ENCODE assay signal across 14 cellular contexts in the genomic region with DNA sequence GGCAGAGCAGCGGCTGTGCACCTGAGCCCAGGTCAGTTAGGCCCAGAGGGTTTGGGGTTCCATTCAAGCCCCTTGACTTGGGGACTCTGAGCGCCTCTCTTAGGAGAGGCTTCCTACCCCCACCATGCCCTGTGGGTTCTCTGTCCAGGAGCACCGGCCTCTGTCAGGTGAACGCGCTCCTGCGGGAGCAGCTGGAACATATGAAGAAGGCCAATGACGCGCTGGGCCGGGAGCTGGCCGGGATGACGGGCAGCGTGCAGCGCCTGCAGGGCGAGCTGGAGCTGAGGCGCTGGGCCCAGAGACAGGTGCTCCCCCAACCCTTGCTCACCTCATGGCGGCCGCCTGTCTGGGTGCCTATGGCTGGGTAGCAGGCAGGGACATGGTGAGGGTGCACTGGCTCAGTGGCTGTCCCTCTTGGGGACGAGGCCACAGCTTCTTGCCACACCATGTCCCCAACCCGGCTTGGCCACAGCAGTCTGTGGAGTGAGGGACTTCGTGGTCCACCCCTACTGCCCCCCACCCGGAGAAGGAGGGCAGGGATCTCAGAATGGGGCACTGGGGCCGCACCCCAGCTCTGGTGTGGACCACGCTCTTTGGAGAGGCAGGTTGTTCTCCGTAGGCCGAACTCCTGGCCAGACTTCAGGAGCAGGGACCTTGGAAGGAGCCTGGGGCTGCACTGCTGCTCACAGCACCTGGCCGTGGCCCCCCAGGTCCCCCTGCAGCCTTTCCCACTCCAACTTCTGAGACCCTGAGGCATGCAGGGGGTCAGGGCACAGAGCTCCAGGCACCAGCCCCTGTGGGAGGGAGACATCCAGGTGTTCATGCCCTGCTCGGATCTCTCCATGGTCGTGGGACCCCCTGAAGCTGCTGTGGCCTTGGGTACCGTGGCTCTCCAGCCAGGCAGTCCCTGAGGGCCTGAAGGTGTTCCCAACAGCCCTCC. TPM values are rescaled to one million over a fixed set of nuclear protein-coding genes. Genes with fewer than 3 reads are reported as not detected.
DNase-seq lines count a peak whose midpoint lies in the region; ATAC-seq, FAIRE-seq and TF ChIP-seq lines count a peak whose summit lies in the region.
"Had no signal": no experiment of that assay in that cellular context is flagged by ENCODE, and none has a peak within 500 bp of the region (broad histone marks: within the 10 kb centered on the region; RNA-seq: fewer than 3 reads in every experiment).

No MANE protein-coding gene starts in this region.

- CTCF ChIA-PET in GM12878 (lab: Yijun Ruan, JAX): no interaction called here

- TF ChIP-seq CTCF in GM12878 (IDR thresholded peaks at IDR 0.05 in 2 of 3, conservative IDR thresholded peaks at IDR 0.05 in 1 of 3; ENCODE audit: control insufficient read depth in 2 of 3, extremely low read depth in 1 of 3, insufficient read depth in 1 of 3, low read depth in 3 of 3, low read length in 3 of 3) (no peak), tibial nerve (IDR thresholded peaks at IDR 0.05) (no peak)

- no peak for TF ChIP-seq EP300 in GM12878 (IDR thresholded peaks at IDR 0.05; ENCODE audit: borderline replicate concordance in 1 of 2, control insufficient read depth in 1 of 2, low read depth in 2 of 2, low read length in 2 of 2)
- TF ChIP-seq EP300 in tibial nerve (IDR thresholded peaks at IDR 0.05): no peak

- no peak for FAIRE-seq in GM12878 (lab: Jason Lieb, UNC)

- H3K4me3 Mint-ChIP-seq in activated T-cell treated with anti-CD3 and anti-CD28 coated beads, Interleukin-2, amount 50 U/mL, for 72 hours: no peak overlapping the region
- H3K4me3 Mint-ChIP-seq: stimulated activated naive B cell treated with anti-CD40 and anti-IgM and Interleukin-4, amounts not matched to agents 10 μg/mL and 1 μg/mL and 100 μg/mL, for 72 hours had no signal

- TF ChIP-seq POLR2A in GM12878 (IDR thresholded peaks at IDR 0.05; ENCODE audit: low read depth, low read length): no peak
- TF ChIP-seq POLR2A in tibial nerve (IDR thresholded peaks at IDR 0.05): no peak

- no peak overlapping the region for H2AFZ ChIP-seq in GM12878 (ENCODE audit: control insufficient read depth, low read depth, low read length)
- H2AFZ ChIP-seq: GM23248 had no signal

- H3K27me3 Mint-ChIP-seq in activated T-cell treated with anti-CD3 and anti-CD28 coated beads, Interleukin-2, amount 50 U/mL, for 72 hours (ENCODE audit: low read depth): no peaks in the 10 kb centered on the region

- in situ Hi-C loops in GM12878 (cut with MboI): no loop called here

- H3K27ac Mint-ChIP-seq in activated T-cell treated with anti-CD3 and anti-CD28 coated beads, Interleukin-2, amount 50 U/mL, for 72 hours: no peak overlapping the region
- H3K27ac Mint-ChIP-seq: stimulated activated naive B cell treated with anti-CD40 and anti-IgM and Interleukin-4, amounts not matched to agents 10 μg/mL and 1 μg/mL and 100 μg/mL, for 72 hours had no signal

- no peaks in the 10 kb centered on the region for H3K79me2 ChIP-seq in GM12878 (ENCODE audit: control insufficient read depth, insufficient read depth, low read length)

- H3K36me3 ChIP-seq in GM12878 (ENCODE audit: control insufficient read depth in 2 of 2, insufficient read depth in 2 of 2, low read length in 1 of 2) (no peaks in the 10 kb centered on the region), tibial nerve (no peaks in the 10 kb centered on the region)
- H3K36me3 ChIP-seq: ascending aorta had no signal

- TF ChIP-seq RAD21 in GM12878 (IDR thresholded peaks at IDR 0.05; ENCODE audit: insufficient read depth, low read depth, low read length): no peak

- H3K9ac ChIP-seq in GM12878 (ENCODE audit: control insufficient read depth, insufficient read depth, low read length): no peak overlapping the region
- H3K9ac ChIP-seq: GM23248 had no signal

- intact Hi-C loops in GM12878 (cut with micrococcal nuclease; ENCODE audit: unreplicated experiment): no loop called here

- no peaks in the 10 kb centered on the region for H3K9me3 Mint-ChIP-seq in activated T-cell treated with anti-CD3 and anti-CD28 coated beads, Interleukin-2, amount 50 U/mL, for 72 hours
- H3K9me3 Mint-ChIP-seq: stimulated activated naive B cell treated with anti-CD40 and anti-IgM and Interleukin-4, amounts not matched to agents 10 μg/mL and 1 μg/mL and 100 μg/mL, for 72 hours had no signal

- BruUV-seq in GM12878 (replicated peaks; lab: Mats Ljungman, UMichigan): no TSS peak

- peaks cover 0 to 2% of the 10 kb centered on the region in 2 experiments; a peak in 2 of 4 replicates for H3K27me3 ChIP-seq in GM12878 (replicated peaks in 1 of 2; ENCODE audit: control insufficient read depth in 2 of 2, insufficient read depth in 2 of 2, low read length in 1 of 2)
- no peaks in the 10 kb centered on the region for H3K27me3 ChIP-seq in tibial nerve
- H3K27me3 ChIP-seq: ascending aorta had no signal

- POLR2A ChIA-PET in GM12878 (lab: Charles Lee): no interaction called here

- RAD21 ChIA-PET in GM12878 (lab: Charles Lee; ENCODE audit: unreplicated experiment): no interaction called here

- no peaks in the 10 kb centered on the region for H3K4me1 Mint-ChIP-seq in activated T-cell treated with anti-CD3 and anti-CD28 coated beads, Interleukin-2, amount 50 U/mL, for 72 hours (ENCODE audit: low read depth)
- H3K4me1 Mint-ChIP-seq: stimulated activated naive B cell treated with anti-CD40 and anti-IgM and Interleukin-4, amounts not matched to agents 10 μg/mL and 1 μg/mL and 100 μg/mL, for 72 hours had no signal

- ATAC-seq in activated T-cell treated with anti-CD3 and anti-CD28 coated beads, Interleukin-2, amount 50 U/mL, for 72 hours (replicated peaks in 1 of 2): no peak
- ATAC-seq in GM12878 (peak; percentile 20; the same call in 2 of the 3 replicates), HG03196 (IDR thresholded peaks at IDR 0.05; ENCODE audit: unreplicated experiment) (no peak), GM18861 (IDR thresholded peaks at IDR 0.05; ENCODE audit: unreplicated experiment) (no peak)

- H3K4me3 ChIP-seq in GM12878 (no peak overlapping the region), tibial nerve (no peak overlapping the region)
- H3K4me3 ChIP-seq: GM23248 had no signal

- H3K27ac ChIP-seq in GM12878 (ENCODE audit: control insufficient read depth, insufficient read depth) (no peak overlapping the region), tibial nerve (no peak overlapping the region)
- H3K27ac ChIP-seq: ascending aorta, GM23248 had no signal

- no peaks in the 10 kb centered on the region for H3K36me3 Mint-ChIP-seq in activated T-cell treated with anti-CD3 and anti-CD28 coated beads, Interleukin-2, amount 50 U/mL, for 72 hours (ENCODE audit: insufficient read depth in 2 of 2)
- H3K36me3 Mint-ChIP-seq: stimulated activated naive B cell treated with anti-CD40 and anti-IgM and Interleukin-4, amounts not matched to agents 10 μg/mL and 1 μg/mL and 100 μg/mL, for 72 hours had no signal

- DNase-seq in activated T-cell treated with anti-CD3 and anti-CD28 coated beads, Interleukin-2, amount 50 U/mL, for 1 hour: peak; percentile 15
- DNase-seq in activated T-cell treated with anti-CD3 and anti-CD28 coated beads, Interleukin-2, amount 50 U/mL, for 72 hours: no peak
- DNase-seq in GM12878 (ENCODE audit: low read depth, low spot score) (no peak), mesenteric fat pad (ENCODE audit: low spot score) (peak; percentile 86), tibial nerve (ENCODE audit: low spot score in 2 of 2) (peak; percentile 3 to 8), NCI-H2227 treated with DMSO at 0.1 percent for 48 hours (lab: John Stamatoyannopoulos, UW) (no peak)
- DNase-seq: GDM1; NCI-H226; SHP77 treated with DMSO at 0.1 percent for 48 hours; stimulated activated naive B cell treated with anti-CD40 and anti-IgM and Interleukin-4, amounts not matched to agents 10 μg/mL and 1 μg/mL and 100 μg/mL, for 72 hours had no signal

- WGBS in GM12878 (ENCODE audit: insufficient coverage, insufficient replicate concordance, low lambda C conversion rate, missing lambda C conversion rate): 70% methylated on average over 29 of the region's 29 CpGs
- 88 to 91% methylated on average over 19 to 28 of the region's 29 CpGs for whole genome bisulfite sequencing in tibial nerve, 2 donors

- H3K9me3 ChIP-seq in GM12878 (replicated peaks; ENCODE audit: control insufficient read depth, insufficient read depth, low read length) (no peaks in the 10 kb centered on the region; the same call in 2 of the 3 replicates), tibial nerve (peaks cover 0 to 23% (median 1%) of the 10 kb centered on the region in 4 donors)

- H4K20me1 ChIP-seq in GM12878 (ENCODE audit: control insufficient read depth, insufficient read depth): no peaks in the 10 kb centered on the region

- SMC1A ChIA-PET in GM12878 (lab: Charles Lee; ENCODE audit: uncharacterized antibody, unreplicated experiment): no interaction called here

- H3K4me1 ChIP-seq in GM12878 (ENCODE audit: control insufficient read depth, insufficient read depth, low read length): no peaks in the 10 kb centered on the region
- H3K4me1 ChIP-seq in tibial nerve: peaks cover 0 to 16% (median 4%) of the 10 kb centered on the region in 4 donors

- H3K4me2 ChIP-seq in GM12878 (ENCODE audit: control insufficient read depth, insufficient read depth): no peak overlapping the region

RNA-seq across cellular contexts. Expression of gene CROCC2, which starts 19.7 kb away (rescaled TPM):
- total RNA-seq in activated T-cell treated with anti-CD3 and anti-CD28 coated beads, Interleukin-2, amount 50 U/mL, for 72 hours: not detected
- not detected in 2 replicates for total RNA-seq in GM12878 (2013; cell fraction: nucleolus; rRNA removed)
- total RNA-seq in GM12878 (2014; rRNA removed) (not detected in 2 replicates), GM12878 (2014; rRNA removed; fragmentation: Illumina TruSeq; extraction: Trizol) (not detected in 2 replicates), GM12878 (2021) (not detected in 2 replicates), mesenteric fat pad (not detected), tibial nerve (1 to 10 TPM in 1 of 4 donors, under 1 TPM in 1, not detected in 2; 0.44 to 1.2 TPM)
- not detected for polyA plus RNA-seq in GM12878 (2011; ENCODE audit: low read depth)
- polyA plus RNA-seq in GM12878 (2011; rRNA removed) (not detected in 2 replicates), GM12878 (2014; fragmentation: Illumina TruSeq; extraction: Trizol) (not detected in 2 replicates), GM12878 (2014; fragmentation: Nextera tagmentation; extraction: Ambion mirVana) (not detected), GM12878 (2014; rRNA removed) (not detected in 2 replicates), GM12878 (2016; fragmentation: Nextera tagmentation; extraction: Ambion mirVana) (not detected)
- not detected in 2 replicates for polyA plus RNA-seq in GM12878 (2011; cell fraction: cytosol; rRNA removed)
- polyA plus RNA-seq in GM12878 (2011; cell fraction: nucleus; rRNA removed): not detected in 2 replicates
- polyA plus RNA-seq in GM12878 (2012): not detected in 2 replicates
- polyA minus RNA-seq in GM12878 (2011; rRNA and poly(A)+ RNA removed): not detected in 2 replicates
- not detected in 2 replicates for polyA minus RNA-seq in GM12878 (2011; cell fraction: cytosol; rRNA and poly(A)+ RNA removed)
- polyA minus RNA-seq in GM12878 (2011; cell fraction: nucleus; rRNA and poly(A)+ RNA removed): not detected in 2 replicates
- polyA plus RNA-seq: GM23248 had no signal

RNA-seq across cellular contexts. Expression of gene MAB21L4, which starts 29.9 kb away (rescaled TPM):
- not detected for total RNA-seq in activated T-cell treated with anti-CD3 and anti-CD28 coated beads, Interleukin-2, amount 50 U/mL, for 72 hours
- not detected in 2 replicates for total RNA-seq in GM12878 (2013; cell fraction: nucleolus; rRNA removed)
- total RNA-seq in GM12878 (2014; rRNA removed): not detected in 2 replicates
- total RNA-seq in GM12878 (2014; rRNA removed; fragmentation: Illumina TruSeq; extraction: Trizol): not detected in 2 replicates
- total RNA-seq in GM12878 (2021): not detected in 2 replicates
- polyA plus RNA-seq in GM12878 (2011; ENCODE audit: low read depth): not detected
- 0.03 TPM in 1 of 2 replicates, not detected in the other for polyA plus RNA-seq in GM12878 (2011; rRNA removed)
- 0.06 TPM in 1 of 2 replicates, not detected in the other for polyA plus RNA-seq in GM12878 (2011; cell fraction: cytosol; rRNA removed)
- polyA plus RNA-seq in GM12878 (2011; cell fraction: nucleus; rRNA removed): 0.07 TPM in 1 of 2 replicates, not detected in the other
- polyA plus RNA-seq in GM12878 (2012): not detected in 2 replicates
- not detected in 2 replicates for polyA plus RNA-seq in GM12878 (2014; fragmentation: Illumina TruSeq; extraction: Trizol)
- not detected for polyA plus RNA-seq in GM12878 (2014; fragmentation: Nextera tagmentation; extraction: Ambion mirVana)
- not detected in 2 replicates for polyA plus RNA-seq in GM12878 (2014; rRNA removed)
- polyA plus RNA-seq in GM12878 (2016; fragmentation: Nextera tagmentation; extraction: Ambion mirVana): not detected
- not detected in 2 replicates for polyA minus RNA-seq in GM12878 (2011; rRNA and poly(A)+ RNA removed)
- not detected in 2 replicates for polyA minus RNA-seq in GM12878 (2011; cell fraction: cytosol; rRNA and poly(A)+ RNA removed)
- polyA minus RNA-seq in GM12878 (2011; cell fraction: nucleus; rRNA and poly(A)+ RNA removed): not detected in 2 replicates
- total RNA-seq in mesenteric fat pad: not detected
- not detected for total RNA-seq in tibial nerve
- total RNA-seq: ascending aorta, GM23248 had no signal
- polyA plus RNA-seq: GM23248 had no signal

RNA-seq across cellular contexts. Expression of gene AGXT, which starts 57.2 kb away (rescaled TPM):
- total RNA-seq in activated T-cell treated with anti-CD3 and anti-CD28 coated beads, Interleukin-2, amount 50 U/mL, for 72 hours: not detected
- total RNA-seq in GM12878 (2013; cell fraction: nucleolus; rRNA removed): not detected in 2 replicates
- total RNA-seq in GM12878 (2014; rRNA removed) (not detected in 2 replicates), GM12878 (2014; rRNA removed; fragmentation: Illumina TruSeq; extraction: Trizol) (not detected in 2 replicates), GM12878 (2021) (0.18 and 0.19 TPM in 2 replicates), mesenteric fat pad (0.32 TPM), tibial nerve (under 1 TPM in 1 of 4 donors, not detected in 3; 0.30 TPM)
- not detected for polyA plus RNA-seq in GM12878 (2011; ENCODE audit: low read depth)
- polyA plus RNA-seq in GM12878 (2011; rRNA removed) (not detected in 2 replicates), GM12878 (2014; fragmentation: Illumina TruSeq; extraction: Trizol) (not detected in 2 replicates), GM12878 (2014; fragmentation: Nextera tagmentation; extraction: Ambion mirVana) (not detected), GM12878 (2014; rRNA removed) (not detected in 2 replicates), GM12878 (2016; fragmentation: Nextera tagmentation; extraction: Ambion mirVana) (not detected)
- not detected in 2 replicates for polyA plus RNA-seq in GM12878 (2011; cell fraction: cytosol; rRNA removed)
- not detected in 2 replicates for polyA plus RNA-seq in GM12878 (2011; cell fraction: nucleus; rRNA removed)
- polyA plus RNA-seq in GM12878 (2012): not detected in 2 replicates
- not detected in 2 replicates for polyA minus RNA-seq in GM12878 (2011; rRNA and poly(A)+ RNA removed)
- polyA minus RNA-seq in GM12878 (2011; cell fraction: cytosol; rRNA and poly(A)+ RNA removed): not detected in 2 replicates
- polyA minus RNA-seq in GM12878 (2011; cell fraction: nucleus; rRNA and poly(A)+ RNA removed): not detected in 2 replicates
- total RNA-seq: ascending aorta, GM23248 had no signal
- polyA plus RNA-seq: GM23248 had no signal

Comparison
In these comparisons a context has a peak if more than half of its experiments do, and no peak if none do; other contexts are left out.
1. DNase-seq: peak in activated T-cell treated with anti-CD3 and anti-CD28 coated beads, Interleukin-2, amount 50 U/mL, for 1 hour (single experiment), mesenteric fat pad (single experiment) and tibial nerve (2 of 2); none in activated T-cell treated with anti-CD3 and anti-CD28 coated beads, Interleukin-2, amount 50 U/mL, for 72 hours (0 of 2), GM12878 (single experiment) and NCI-H2227 treated with DMSO at 0.1 percent for 48 hours (single experiment).